23 cellular contexts compared by ENCODE assay signal in genomic region chr15:87939838-87940457, GRCh38.
A peak's percentile ranks its signal among the peaks of the same experiment; 100 is the strongest.
DNase-seq lines count a peak whose midpoint lies in the region; ATAC-seq and TF ChIP-seq lines count a peak whose summit lies in the region.
"Had no signal": no experiment of that assay in that cellular context is flagged by ENCODE, and none has a peak within 500 bp of the region (broad histone marks: within the 10 kb centered on the region; RNA-seq: fewer than 3 reads in every experiment).

No MANE protein-coding gene starts in this region.

- intact Hi-C loops in activated T-helper 1 cell treated with anti-CD3 and anti-CD28 coated beads, Interleukin-12 subunit alpha, Interleukin-12 subunit beta, Interleukin-2, Interleukin-4 antibody, amounts not matched to agents 30 ng/mL and 10 ng/mL and 1 ng/mL, durations not matched to agents 14 hours and 24 hours and 36 hours (cut with micrococcal nuclease): no loop called here

- H3K9ac ChIP-seq in BLaER1 (no peak overlapping the region), Loucy (ENCODE audit: low read depth, low read length, poor library complexity, severe bottlenecking) (peak overlapping the region; percentile 43)

- peaks cover 36% of the 10 kb centered on the region for H3K4me1 ChIP-seq in BLaER1
- H3K4me1 ChIP-seq in Loucy (ENCODE audit: insufficient read depth, low read length, poor library complexity, severe bottlenecking): peaks cover 22% of the 10 kb centered on the region

- ATAC-seq in WTC11: no peak
- ATAC-seq: SK-N-SH treated with all-trans-retinoic acid at 6 μM for 48 hours; stimulated activated naive CD8-positive, alpha-beta T cell treated with anti-CD3 and anti-CD28 coated beads, Interleukin-15, Interleukin-2, amounts not matched to agents 100 U/mL and 50 U/mL, for 24 hours had no signal

- H3K79me2 ChIP-seq in Loucy (ENCODE audit: insufficient read depth, low read length): no peaks in the 10 kb centered on the region
- H3K79me2 ChIP-seq: hepatocyte had no signal

- DNase-seq in astrocyte of the hippocampus (ENCODE audit: low read depth, low spot score): peak; percentile 12
- peak; percentile 22 for DNase-seq in myocyte (ENCODE audit: low read depth)
- no peak for DNase-seq in AG08396 (ENCODE audit: low spot score)
- DNase-seq in activated T-helper 1 cell treated with anti-CD3 and anti-CD28 coated beads, Interleukin-12 subunit alpha, Interleukin-12 subunit beta, Interleukin-2, Interleukin-4 antibody, amounts not matched to agents 30 ng/mL and 10 ng/mL and 1 ng/mL, durations not matched to agents 14 hours and 24 hours and 36 hours (ENCODE audit: low spot score): no peak
- DNase-seq in WTC11 (ENCODE audit: low spot score): no peak
- DNase-seq: activated CD4-positive, alpha-beta T cell treated with anti-CD3 and anti-CD28 coated beads for 48 hours; activated CD8-positive, alpha-beta memory T cell treated with anti-CD3 and anti-CD28 coated beads for 24 hours; activated effector memory CD4-positive, alpha-beta T cell treated with Interleukin-2 at 50 U/mL for 16 hours; activated T-cell treated with anti-CD3 and anti-CD28 coated beads for 4 hours; foreskin melanocyte; HCEC 1CT; mammary epithelial cell; NCI-H1092; NCI-H1694 treated with DMSO at 0.1 percent for 48 hours; nephron progenitor cell; stimulated activated CD4-positive, alpha-beta T cell treated with anti-CD3 and anti-CD28 coated beads, Interleukin-1b, Interleukin-23, amount 100 ng/mL, for 48 hours; stimulated activated naive CD8-positive, alpha-beta T cell treated with anti-CD3 and anti-CD28 coated beads, Interleukin-15, Interleukin-2, amounts not matched to agents 100 U/mL and 50 U/mL, for 24 hours; WERI-Rb-1 had no signal

- H4K20me1 ChIP-seq in BLaER1 (no peaks in the 10 kb centered on the region), Loucy (ENCODE audit: insufficient read depth, low read length, poor library complexity, severe bottlenecking) (no peaks in the 10 kb centered on the region)

- H3F3A ChIP-seq in Loucy (ENCODE audit: low read depth): no peaks in the 10 kb centered on the region

- H3K9me3 Mint-ChIP-seq in activated T-helper 1 cell treated with anti-CD3 and anti-CD28 coated beads, Interleukin-12 subunit alpha, Interleukin-12 subunit beta, Interleukin-2, Interleukin-4 antibody, amounts not matched to agents 30 ng/mL and 10 ng/mL and 1 ng/mL, durations not matched to agents 14 hours and 24 hours and 36 hours: no peaks in the 10 kb centered on the region
- H3K9me3 Mint-ChIP-seq in WTC11: no peaks in the 10 kb centered on the region
- H3K9me3 Mint-ChIP-seq: nephron progenitor cell had no signal

- TF ChIP-seq CTCF in Loucy (conservative IDR thresholded peaks at IDR 0.05; ENCODE audit: low read length): no peak
- TF ChIP-seq CTCF in WTC11 (IDR thresholded peaks at IDR 0.05): no peak

- peak overlapping the region; percentile 50 for H3K4me2 ChIP-seq in BLaER1
- H3K4me2 ChIP-seq in Loucy (ENCODE audit: low read depth, low read length, poor library complexity, severe bottlenecking): peak overlapping the region; percentile 61
- H3K4me2 ChIP-seq: hepatocyte had no signal

- POLR2A ChIA-PET in WTC11 (lab: Charles Lee): no interaction called here

- no peak overlapping the region for H3K27ac ChIP-seq in BLaER1
- H3K27ac ChIP-seq: hepatocyte, WERI-Rb-1 had no signal

- H3K36me3 ChIP-seq in BLaER1 (no peaks in the 10 kb centered on the region), Loucy (ENCODE audit: insufficient read depth, low read length) (no peaks in the 10 kb centered on the region)
- H3K36me3 ChIP-seq: WERI-Rb-1 had no signal

- H3K27ac Mint-ChIP-seq in activated T-helper 1 cell treated with anti-CD3 and anti-CD28 coated beads, Interleukin-12 subunit alpha, Interleukin-12 subunit beta, Interleukin-2, Interleukin-4 antibody, amounts not matched to agents 30 ng/mL and 10 ng/mL and 1 ng/mL, durations not matched to agents 14 hours and 24 hours and 36 hours: no peak overlapping the region
- no peak overlapping the region for H3K27ac Mint-ChIP-seq in WTC11
- H3K27ac Mint-ChIP-seq: activated naive CD8-positive, alpha-beta T cell; nephron progenitor cell had no signal

- CTCF ChIA-PET in WTC11 (lab: Charles Lee): no interaction called here

- H3K4me1 Mint-ChIP-seq in activated T-helper 1 cell treated with anti-CD3 and anti-CD28 coated beads, Interleukin-12 subunit alpha, Interleukin-12 subunit beta, Interleukin-2, Interleukin-4 antibody, amounts not matched to agents 30 ng/mL and 10 ng/mL and 1 ng/mL, durations not matched to agents 14 hours and 24 hours and 36 hours (ENCODE audit: low read depth): no peaks in the 10 kb centered on the region
- H3K4me1 Mint-ChIP-seq in WTC11: peaks cover 4% of the 10 kb centered on the region; the same call in 1 of the 2 replicates

- H3K9me3 ChIP-seq in BLaER1 (no peaks in the 10 kb centered on the region), Loucy (ENCODE audit: insufficient read depth, low read depth, low read length) (no peaks in the 10 kb centered on the region)

- H2AFZ ChIP-seq in Loucy (ENCODE audit: low read length): peak overlapping the region; percentile 27; the same call in 1 of the 2 replicates
- H2AFZ ChIP-seq: hepatocyte had no signal

- H3K36me3 Mint-ChIP-seq in activated T-helper 1 cell treated with anti-CD3 and anti-CD28 coated beads, Interleukin-12 subunit alpha, Interleukin-12 subunit beta, Interleukin-2, Interleukin-4 antibody, amounts not matched to agents 30 ng/mL and 10 ng/mL and 1 ng/mL, durations not matched to agents 14 hours and 24 hours and 36 hours (ENCODE audit: low read depth): no peaks in the 10 kb centered on the region
- no peaks in the 10 kb centered on the region for H3K36me3 Mint-ChIP-seq in WTC11
- H3K36me3 Mint-ChIP-seq: activated naive CD8-positive, alpha-beta T cell had no signal

- H3K9me2 ChIP-seq in Loucy (replicated peaks; ENCODE audit: low read depth, low read length): no peaks in the 10 kb centered on the region

- no peaks in the 10 kb centered on the region for H3K27me3 Mint-ChIP-seq in activated T-helper 1 cell treated with anti-CD3 and anti-CD28 coated beads, Interleukin-12 subunit alpha, Interleukin-12 subunit beta, Interleukin-2, Interleukin-4 antibody, amounts not matched to agents 30 ng/mL and 10 ng/mL and 1 ng/mL, durations not matched to agents 14 hours and 24 hours and 36 hours (ENCODE audit: insufficient read depth)
- no peaks in the 10 kb centered on the region for H3K27me3 Mint-ChIP-seq in WTC11 (ENCODE audit: low read depth)

- no peak overlapping the region for H3K4me3 ChIP-seq in BLaER1
- peak overlapping the region; percentile 35 for H3K4me3 ChIP-seq in Loucy (ENCODE audit: low read length, poor library complexity, severe bottlenecking)
- H3K4me3 ChIP-seq: hepatocyte had no signal

- H3K27me3 ChIP-seq in BLaER1 (no peaks in the 10 kb centered on the region), Loucy (ENCODE audit: insufficient read depth, low read length, poor library complexity, severe bottlenecking) (no peaks in the 10 kb centered on the region)
- H3K27me3 ChIP-seq: hepatocyte had no signal

- H3K4me3 Mint-ChIP-seq in activated T-helper 1 cell treated with anti-CD3 and anti-CD28 coated beads, Interleukin-12 subunit alpha, Interleukin-12 subunit beta, Interleukin-2, Interleukin-4 antibody, amounts not matched to agents 30 ng/mL and 10 ng/mL and 1 ng/mL, durations not matched to agents 14 hours and 24 hours and 36 hours: no peak overlapping the region
- no peak overlapping the region for H3K4me3 Mint-ChIP-seq in WTC11
- H3K4me3 Mint-ChIP-seq: activated naive CD8-positive, alpha-beta T cell; nephron progenitor cell had no signal

TF ChIP-seq in WTC11, 78 proteins besides CTCF, POLR2A, EP300 and RAD21 (continues in another document):
- TF ChIP-seq RELA (CRISPR knock-in tag; IDR thresholded peaks at IDR 0.05; ENCODE audit: borderline replicate concordance) (no peak), ZNF317 (CRISPR knock-in tag; IDR thresholded peaks at IDR 0.05; ENCODE audit: borderline replicate concordance, low read depth) (no peak), E2F5 (CRISPR knock-in tag; IDR thresholded peaks at IDR 0.05) (no peak)
- TF ChIP-seq, protein P1, sequence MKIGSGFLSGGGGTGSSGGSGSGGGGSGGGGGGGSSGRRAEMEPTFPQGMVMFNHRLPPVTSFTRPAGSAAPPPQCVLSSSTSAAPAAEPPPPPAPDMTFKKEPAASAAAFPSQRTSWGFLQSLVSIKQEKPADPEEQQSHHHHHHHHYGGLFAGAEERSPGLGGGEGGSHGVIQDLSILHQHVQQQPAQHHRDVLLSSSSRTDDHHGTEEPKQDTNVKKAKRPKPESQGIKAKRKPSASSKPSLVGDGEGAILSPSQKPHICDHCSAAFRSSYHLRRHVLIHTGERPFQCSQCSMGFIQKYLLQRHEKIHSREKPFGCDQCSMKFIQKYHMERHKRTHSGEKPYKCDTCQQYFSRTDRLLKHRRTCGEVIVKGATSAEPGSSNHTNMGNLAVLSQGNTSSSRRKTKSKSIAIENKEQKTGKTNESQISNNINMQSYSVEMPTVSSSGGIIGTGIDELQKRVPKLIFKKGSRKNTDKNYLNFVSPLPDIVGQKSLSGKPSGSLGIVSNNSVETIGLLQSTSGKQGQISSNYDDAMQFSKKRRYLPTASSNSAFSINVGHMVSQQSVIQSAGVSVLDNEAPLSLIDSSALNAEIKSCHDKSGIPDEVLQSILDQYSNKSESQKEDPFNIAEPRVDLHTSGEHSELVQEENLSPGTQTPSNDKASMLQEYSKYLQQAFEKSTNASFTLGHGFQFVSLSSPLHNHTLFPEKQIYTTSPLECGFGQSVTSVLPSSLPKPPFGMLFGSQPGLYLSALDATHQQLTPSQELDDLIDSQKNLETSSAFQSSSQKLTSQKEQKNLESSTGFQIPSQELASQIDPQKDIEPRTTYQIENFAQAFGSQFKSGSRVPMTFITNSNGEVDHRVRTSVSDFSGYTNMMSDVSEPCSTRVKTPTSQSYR (CRISPR knock-in tag; IDR thresholded peaks at IDR 0.05): no peak

Comparison
In these comparisons a context has a peak if more than half of its experiments do, and no peak if none do; other contexts are left out.
1. DNase-seq: peak in astrocyte of the hippocampus (single experiment) and myocyte (single experiment); none in AG08396 (single experiment), activated T-helper 1 cell treated with anti-CD3 and anti-CD28 coated beads, Interleukin-12 subunit alpha, Interleukin-12 subunit beta, Interleukin-2, Interleukin-4 antibody, amounts not matched to agents 30 ng/mL and 10 ng/mL and 1 ng/mL, durations not matched to agents 14 hours and 24 hours and 36 hours (single experiment) and WTC11 (single experiment).